Comparison of ENCODE assay signal across 8 cellular contexts in the genomic region with DNA sequence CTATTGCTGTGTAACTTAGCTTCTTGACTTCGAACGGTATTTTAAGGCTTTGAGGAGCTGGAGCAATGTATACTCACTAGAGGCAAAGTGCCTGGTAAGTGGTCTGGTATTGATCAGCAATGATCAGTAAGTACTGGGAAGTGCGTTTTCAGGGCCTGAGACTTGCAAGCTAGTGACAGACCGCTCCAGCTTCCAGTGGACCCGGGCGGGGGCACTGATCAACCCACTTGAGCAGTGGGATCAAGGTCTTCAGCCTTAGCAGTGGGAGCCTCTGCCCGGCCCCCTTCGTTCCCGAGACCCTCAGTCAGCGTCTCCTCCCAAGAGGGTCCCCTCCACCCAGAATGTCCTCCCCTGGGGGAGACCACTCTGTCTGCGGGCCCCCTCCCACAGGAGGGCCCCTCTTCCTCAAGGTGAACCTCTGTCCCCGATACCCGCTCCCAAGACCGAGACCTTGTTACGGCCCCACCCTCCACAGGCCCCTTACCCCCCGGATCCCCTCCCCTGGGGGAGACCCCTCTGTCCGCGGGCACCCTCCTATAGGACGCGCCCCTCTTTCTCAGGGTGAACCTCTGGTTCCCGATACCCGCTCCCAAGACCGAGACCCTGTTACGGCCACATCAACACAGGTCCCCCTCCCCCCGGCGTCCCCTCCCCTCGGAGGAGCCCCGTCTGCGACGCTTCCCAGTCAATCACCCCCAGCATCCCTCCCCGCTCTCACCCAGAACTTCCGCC. TPM values are rescaled to one million over a fixed set of nuclear protein-coding genes. Genes with fewer than 3 reads are reported as not detected.
A peak's percentile ranks its signal among the peaks of the same experiment; 100 is the strongest.
DNase-seq lines count a peak whose midpoint lies in the region; ATAC-seq and TF ChIP-seq lines count a peak whose summit lies in the region.

No MANE protein-coding gene starts in this region.

- no peak for TF ChIP-seq CTCF in hepatocyte (IDR thresholded peaks at IDR 0.05; ENCODE audit: poor library complexity)
- no peak for TF ChIP-seq CTCF in gastrocnemius medialis (IDR thresholded peaks at IDR 0.05 in 4 of 5, conservative IDR thresholded peaks at IDR 0.05 in 1 of 5)

- H3K27ac ChIP-seq in ACC112 (ENCODE audit: low read depth, low read length) (no peak overlapping the region; the same call in 1 of the 2 replicates), adipose tissue (ENCODE audit: low read depth, low read length) (peak overlapping the region; percentile 69), hepatocyte (peak overlapping the region; percentile 95), gastrocnemius medialis (peak overlapping the region; percentile 79 to 87 (median 80))

- H3K9me3 ChIP-seq in hepatocyte (ENCODE audit: low read depth) (no peaks in the 10 kb centered on the region), gastrocnemius medialis (no peaks in the 10 kb centered on the region)

- H3K36me3 ChIP-seq in ACC112 (ENCODE audit: insufficient read depth, low read length) (0 out of 2 replicates have a peak, but pooled peaks cover 3% of the 10 kb centered on the region), hepatocyte (replicated peaks; ENCODE audit: insufficient read depth, low read depth) (no peaks in the 10 kb centered on the region), gastrocnemius medialis (no peaks in the 10 kb centered on the region)

- peaks cover 41% of the 10 kb centered on the region for H3K79me2 ChIP-seq in ACC112 (ENCODE audit: control insufficient read depth, insufficient read depth, low read length, unreplicated experiment)
- H3K79me2 ChIP-seq in hepatocyte: peaks cover 50% of the 10 kb centered on the region

- in situ Hi-C loops in gastrocnemius medialis (cut with MboI; ENCODE audit: low sequenced_read_pairs in 4 of 4): no loop called here

- CTCF ChIA-PET in HEK293T (lab: Yijun Ruan, JAX): no interaction called here

- ATAC-seq in gastrocnemius medialis: peak; percentile 2 to 3
- ATAC-seq in HG02610 (IDR thresholded peaks at IDR 0.05; ENCODE audit: unreplicated experiment): no peak

- peaks cover 35% of the 10 kb centered on the region for H4K20me1 ChIP-seq in hepatocyte (ENCODE audit: insufficient read depth, poor library complexity, severe bottlenecking)

- DNase-seq in HEK293T (ENCODE audit: extremely low spot score) (peak; percentile 13), hepatocyte (ENCODE audit: low spot score) (peak; percentile 40), gastrocnemius medialis (peak in 1 of 2 donors; percentile 17), NOMO-1 (lab: John Stamatoyannopoulos, UW; ENCODE audit: unreplicated experiment in 2 of 2) (no peak)
- DNase-seq in stimulated activated CD4-positive, alpha-beta T cell treated with anti-CD3 and anti-CD28 coated beads, Interleukin-2, amount 100 ng/mL, for 24 hours: no peak

- no peaks in the 10 kb centered on the region for H3K27me3 ChIP-seq in ACC112 (ENCODE audit: insufficient read depth, low read length)
- H3K27me3 ChIP-seq in hepatocyte: no peaks in the 10 kb centered on the region
- H3K27me3 ChIP-seq in gastrocnemius medialis: no peaks in the 10 kb centered on the region

- intact Hi-C loops in gastrocnemius medialis (cut with DNase I; ENCODE audit: low total_unique reads): loop anchor here (10.0 kb wide), 1 partner anchor 396 kb away; no protein-coding TSS in a partner anchor

- no peak for TF ChIP-seq POLR2A in gastrocnemius medialis (IDR thresholded peaks at IDR 0.05)

- H3K4me1 ChIP-seq in ACC112 (ENCODE audit: control insufficient read depth, insufficient read depth, low read length, unreplicated experiment) (peaks cover 3% of the 10 kb centered on the region), hepatocyte (ENCODE audit: insufficient read depth) (peaks cover 15% of the 10 kb centered on the region), gastrocnemius medialis (peaks cover 20 to 21% of the 10 kb centered on the region in 2 donors)

- H3K4me3 ChIP-seq in ACC112 (ENCODE audit: low read depth, low read length): peak overlapping the region; percentile 85
- peak overlapping the region; percentile 83 for H3K4me3 ChIP-seq in hepatocyte
- H3K4me3 ChIP-seq in gastrocnemius medialis: peak overlapping the region; percentile 79 to 94 (median 84)

- POLR2A ChIA-PET in HEK293T (lab: Yijun Ruan, JAX): interaction anchor here (0.6 to 1.6 kb wide), 5 partner anchors 8 to 86 kb away, joined by 3 to 7 read pairs (median 4); no protein-coding TSS in a partner anchor

- 5 to 10% (median 10%) methylated on average over 32 of the region's 32 CpGs for WGBS in adipose tissue, 3 donors
- WGBS in hepatocyte (ENCODE audit: low lambda C conversion rate, missing lambda C conversion rate): 7% methylated on average over 15 of the region's 32 CpGs

- H2AFZ ChIP-seq in ACC112 (ENCODE audit: low read length, unreplicated experiment): peak overlapping the region; percentile 96
- H2AFZ ChIP-seq in hepatocyte: peak overlapping the region; percentile 97

- H3K4me2 ChIP-seq in hepatocyte: peak overlapping the region; percentile 94

- no peaks in the 10 kb centered on the region for H3K9me2 ChIP-seq in hepatocyte (replicated peaks; ENCODE audit: insufficient read depth)

TF ChIP-seq in HEK293T, 16 proteins besides CTCF, POLR2A, EP300 and RAD21:
- TF ChIP-seq ELF4 (IDR thresholded peaks at IDR 0.05) (no peak), NFRKB (IDR thresholded peaks at IDR 0.05) (no peak)
- TF ChIP-seq, protein P1, sequence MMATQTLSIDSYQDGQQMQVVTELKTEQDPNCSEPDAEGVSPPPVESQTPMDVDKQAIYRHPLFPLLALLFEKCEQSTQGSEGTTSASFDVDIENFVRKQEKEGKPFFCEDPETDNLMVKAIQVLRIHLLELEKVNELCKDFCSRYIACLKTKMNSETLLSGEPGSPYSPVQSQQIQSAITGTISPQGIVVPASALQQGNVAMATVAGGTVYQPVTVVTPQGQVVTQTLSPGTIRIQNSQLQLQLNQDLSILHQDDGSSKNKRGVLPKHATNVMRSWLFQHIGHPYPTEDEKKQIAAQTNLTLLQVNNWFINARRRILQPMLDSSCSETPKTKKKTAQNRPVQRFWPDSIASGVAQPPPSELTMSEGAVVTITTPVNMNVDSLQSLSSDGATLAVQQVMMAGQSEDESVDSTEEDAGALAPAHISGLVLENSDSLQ (IDR thresholded peaks at IDR 0.05): peak; percentile 94

RNA-seq across cellular contexts. Expression of a gene that starts 0.4 kb away (rescaled TPM):
- 10 to 100 TPM; 40.9 to 64.7 (median 52.3) TPM for polyA plus RNA-seq in adipose tissue
- total RNA-seq in hepatocyte: 118 and 141 TPM in 2 replicates
- 186 and 196 TPM in 2 replicates for polyA plus RNA-seq in hepatocyte
- 10 to 100 TPM; 52.9 to 98.9 (median 78.5) TPM for total RNA-seq in gastrocnemius medialis

Comparison
In these comparisons a context has a peak if more than half of its experiments do, and no peak if none do; other contexts are left out.
1. DNase-seq: peak in HEK293T (single experiment) and hepatocyte (single experiment); none in stimulated activated CD4-positive, alpha-beta T cell treated with anti-CD3 and anti-CD28 coated beads, Interleukin-2, amount 100 ng/mL, for 24 hours (0 of 2) and NOMO-1 (0 of 2).
2. Peak in every context shown above with its lines, with median percentiles within 50 percentile points of each other: H3K4me3 ChIP-seq.